Comparison of ENCODE assay signal across 20 cellular contexts in the genomic region with DNA sequence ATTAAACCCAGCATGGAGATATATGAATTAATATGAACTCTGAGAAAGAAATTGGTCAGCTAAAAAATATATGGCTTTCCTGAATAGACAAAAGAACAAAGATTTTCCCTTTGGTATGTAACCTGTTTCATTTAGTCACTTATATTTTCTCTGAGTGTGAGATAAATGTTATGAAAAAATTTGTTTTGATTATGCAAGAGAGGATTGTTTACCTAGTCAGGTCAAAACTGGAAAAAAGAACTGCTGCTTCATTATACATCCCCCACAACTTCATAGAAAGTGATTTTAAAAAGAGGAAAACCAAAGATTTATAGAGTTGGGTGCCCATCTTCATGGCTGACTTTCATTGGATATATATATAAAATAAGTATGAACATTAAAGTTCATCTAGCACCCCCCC.
A peak's percentile ranks its signal among the peaks of the same experiment; 100 is the strongest.
DNase-seq lines count a peak whose midpoint lies in the region; ATAC-seq and TF ChIP-seq lines count a peak whose summit lies in the region.
"Had no signal": no experiment of that assay in that cellular context is flagged by ENCODE, and none has a peak within 500 bp of the region (broad histone marks: within the 10 kb centered on the region; RNA-seq: fewer than 3 reads in every experiment).

No MANE protein-coding gene starts in this region.

- H3K27ac ChIP-seq in SJCRH30, result peak overlapping the region; percentile 51
- H3K27ac ChIP-seq in naive thymus-derived CD4-positive, alpha-beta T cell (ENCODE audit: low read depth, low read length), result no peak overlapping the region

- ATAC-seq in naive thymus-derived CD4-positive, alpha-beta T cell, result no peak
- ATAC-seq: CD8-positive, alpha-beta T cell; GM23338 had no signal

- intact Hi-C loops in Caco-2 (cut with micrococcal nuclease; ENCODE audit: unreplicated experiment), result no loop called here
- intact Hi-C loops in naive thymus-derived CD4-positive, alpha-beta T cell (cut with micrococcal nuclease), result no loop called here

- TF ChIP-seq CTCF in Caco-2 (IDR thresholded peaks at IDR 0.05; ENCODE audit: insufficient read depth in 1 of 2, low read depth in 1 of 2, low read length in 1 of 2, severe bottlenecking in 1 of 2, unreplicated experiment in 1 of 2), result no peak
- no peak for TF ChIP-seq CTCF in epithelial cell of esophagus (IDR thresholded peaks at IDR 0.05; ENCODE audit: insufficient read depth, low read depth, low read length, missing control alignments)
- TF ChIP-seq CTCF in nephron progenitor cell (IDR thresholded peaks at IDR 0.05), result no peak
- no peak for TF ChIP-seq CTCF in GM20000 (IDR thresholded peaks at IDR 0.05; ENCODE audit: extremely low read depth, missing control alignments)

- H3K4me1 Mint-ChIP-seq in Caco-2 (ENCODE audit: low read depth, unreplicated experiment), result peaks cover 36% of the 10 kb centered on the region
- peaks cover 16% of the 10 kb centered on the region for H3K4me1 Mint-ChIP-seq in nephron progenitor cell
- H3K4me1 Mint-ChIP-seq in naive thymus-derived CD4-positive, alpha-beta T cell, result peaks cover 19 to 56% (median 42%) of the 10 kb centered on the region in 7 donors
- H3K4me1 Mint-ChIP-seq: GM23338 had no signal

- H3K27ac Mint-ChIP-seq in Caco-2 (ENCODE audit: unreplicated experiment) (peak overlapping the region; percentile 42), nephron progenitor cell (peak overlapping the region; percentile 19)
- no peak overlapping the region for H3K27ac Mint-ChIP-seq in naive thymus-derived CD4-positive, alpha-beta T cell
- H3K27ac Mint-ChIP-seq: CD8-positive, alpha-beta T cell; GM23338; IgD-negative memory B cell had no signal

- H3K27me3 Mint-ChIP-seq in Caco-2 (ENCODE audit: insufficient read depth, unreplicated experiment) (no peaks in the 10 kb centered on the region), nephron progenitor cell (ENCODE audit: low read depth, poor library complexity) (no peaks in the 10 kb centered on the region)
- H3K27me3 Mint-ChIP-seq in naive thymus-derived CD4-positive, alpha-beta T cell, result peaks cover 0 to under 1% (median 0%) of the 10 kb centered on the region in 5 donors

- H3K27me3 ChIP-seq in Caco-2 (replicated peaks; ENCODE audit: control insufficient read depth, insufficient read depth, low read length), result no peaks in the 10 kb centered on the region
- H3K27me3 ChIP-seq in SJCRH30, result no peaks in the 10 kb centered on the region
- H3K27me3 ChIP-seq in naive thymus-derived CD4-positive, alpha-beta T cell (ENCODE audit: control insufficient read depth in 2 of 2, insufficient read depth in 2 of 2, low read length in 2 of 2), result no peaks in the 10 kb centered on the region

- CTCF ChIA-PET in Caco-2 (lab: Charles Lee), result interaction anchor here (0.7 kb wide), 1 partner anchor 580 kb away, joined by 5 read pairs; no protein-coding TSS in a partner anchor
- CTCF ChIA-PET in naive thymus-derived CD4-positive, alpha-beta T cell (lab: Charles Lee), result no interaction called here

- H3K36me3 ChIP-seq in Caco-2 (ENCODE audit: control insufficient read depth, insufficient read depth, low read length) (no peaks in the 10 kb centered on the region), SJCRH30 (no peaks in the 10 kb centered on the region)
- no peaks in the 10 kb centered on the region for H3K36me3 ChIP-seq in naive thymus-derived CD4-positive, alpha-beta T cell (ENCODE audit: control insufficient read depth in 2 of 3, insufficient read depth in 3 of 3, low read length in 3 of 3)
- H3K36me3 ChIP-seq: HAP-1 had no signal

- H3K9me3 ChIP-seq in Caco-2 (peaks cover 7% of the 10 kb centered on the region; the same call in 1 of the 2 replicates), SJCRH30 (replicated peaks) (no peaks in the 10 kb centered on the region)
- H3K9me3 ChIP-seq in naive thymus-derived CD4-positive, alpha-beta T cell (ENCODE audit: control insufficient read depth in 2 of 3, low read length in 3 of 3), result no peaks in the 10 kb centered on the region
- H3K9me3 ChIP-seq: HAP-1 had no signal

- peaks cover 38% of the 10 kb centered on the region for H3K4me1 ChIP-seq in Caco-2
- H3K4me1 ChIP-seq in SJCRH30, result peaks cover 23% of the 10 kb centered on the region
- peaks cover 6 to 16% of the 10 kb centered on the region in 2 donors for H3K4me1 ChIP-seq in naive thymus-derived CD4-positive, alpha-beta T cell (ENCODE audit: control insufficient read depth in 2 of 2, insufficient read depth in 2 of 2, low read length in 2 of 2)
- H3K4me1 ChIP-seq: HAP-1 had no signal

- peaks cover 5% of the 10 kb centered on the region for H3K9me3 Mint-ChIP-seq in Caco-2 (ENCODE audit: unreplicated experiment)
- peaks cover 15% of the 10 kb centered on the region for H3K9me3 Mint-ChIP-seq in nephron progenitor cell
- peaks cover 0 to 5% (median 0%) of the 10 kb centered on the region in 11 donors for H3K9me3 Mint-ChIP-seq in naive thymus-derived CD4-positive, alpha-beta T cell
- H3K9me3 Mint-ChIP-seq: GM23338 had no signal

- POLR2A ChIA-PET in Caco-2 (lab: Charles Lee), result no interaction called here
- POLR2A ChIA-PET in naive thymus-derived CD4-positive, alpha-beta T cell (lab: Charles Lee), result no interaction called here

- BruUV-seq in Caco-2 (replicated peaks; lab: Mats Ljungman, UMichigan), result no TSS peak

- no peak overlapping the region for H3K4me3 Mint-ChIP-seq in Caco-2 (ENCODE audit: unreplicated experiment)
- H3K4me3 Mint-ChIP-seq in nephron progenitor cell, result no peak overlapping the region
- H3K4me3 Mint-ChIP-seq in naive thymus-derived CD4-positive, alpha-beta T cell, result no peak overlapping the region
- H3K4me3 Mint-ChIP-seq: CD8-positive, alpha-beta T cell; GM23338; IgD-negative memory B cell had no signal

- H3K4me3 ChIP-seq in Caco-2 (ENCODE audit: low read depth, low read length) (no peak overlapping the region), SJCRH30 (no peak overlapping the region), epithelial cell of esophagus (ENCODE audit: low read length) (no peak overlapping the region)
- no peak overlapping the region for H3K4me3 ChIP-seq in naive thymus-derived CD4-positive, alpha-beta T cell (ENCODE audit: low read length)
- H3K4me3 ChIP-seq: GM23338, HAP-1 had no signal

- peaks cover 24% of the 10 kb centered on the region for H3K36me3 Mint-ChIP-seq in Caco-2 (ENCODE audit: insufficient read depth, unreplicated experiment)
- no peaks in the 10 kb centered on the region for H3K36me3 Mint-ChIP-seq in nephron progenitor cell (ENCODE audit: low read depth)
- H3K36me3 Mint-ChIP-seq in naive thymus-derived CD4-positive, alpha-beta T cell, result no peaks in the 10 kb centered on the region
- H3K36me3 Mint-ChIP-seq: CD8-positive, alpha-beta T cell; IgD-negative memory B cell had no signal

- DNase-seq in Caco-2 (no peak), SJCRH30 (no peak), epithelial cell of esophagus (ENCODE audit: low read depth) (peak; percentile 39), nephron progenitor cell (no peak), GM20000 (ENCODE audit: low spot score) (no peak), LoVo (ENCODE audit: low spot score) (no peak), germinal center (ENCODE audit: low spot score) (no peak)
- no peak for DNase-seq in naive thymus-derived CD4-positive, alpha-beta T cell
- DNase-seq: ACHN; C1 segment of cervical spinal cord; CD8-positive, alpha-beta T cell; NCI-H1694 treated with DMSO at 0.1 percent for 48 hours; NCI-H2081 treated with DMSO at 0.1 percent for 48 hours; NCI-H2171 treated with DMSO at 0.1 percent for 48 hours; NCI-H524 treated with DMSO at 0.1 percent for 48 hours; NCI-H82; Right ventricle myocardium superior had no signal

Comparison
In these comparisons a context has a peak if more than half of its experiments do, and no peak if none do; other contexts are left out.
1. H3K27ac Mint-ChIP-seq: peak in Caco-2 (single experiment) and nephron progenitor cell (single experiment); none in naive thymus-derived CD4-positive, alpha-beta T cell (0 of 9).